10 cellular contexts compared by ENCODE assay signal in the genomic region with DNA sequence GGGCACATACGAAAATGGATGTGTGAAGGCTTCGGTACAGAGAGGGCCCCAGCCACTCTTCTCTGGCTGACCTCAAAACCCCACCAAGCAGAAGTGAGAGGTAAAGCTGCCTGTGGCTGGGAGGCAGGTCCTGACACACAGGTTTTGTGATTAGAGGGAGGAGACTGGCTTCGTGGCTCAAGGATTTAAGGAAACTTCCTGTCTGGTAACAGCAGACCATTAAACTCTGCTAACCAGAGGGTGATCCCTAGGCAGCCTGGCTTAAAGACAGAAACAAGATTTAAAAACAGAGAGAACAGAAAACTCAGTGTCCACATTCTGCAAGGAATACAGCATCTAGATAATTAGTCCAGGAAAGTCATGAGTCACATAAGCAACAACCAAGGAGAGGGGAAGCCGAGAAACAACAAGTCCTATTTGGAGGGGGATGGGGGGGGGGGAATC.
DNase-seq lines count a peak whose midpoint lies in the region; ATAC-seq, FAIRE-seq and TF ChIP-seq lines count a peak whose summit lies in the region.
"Had no signal": no experiment of that assay in that cellular context is flagged by ENCODE, and none has a peak within 500 bp of the region (broad histone marks: within the 10 kb centered on the region; RNA-seq: fewer than 3 reads in every experiment).

No MANE protein-coding gene starts in this region.

- TF ChIP-seq POLR2A in GM12892 (IDR thresholded peaks at IDR 0.05; ENCODE audit: low read depth, low read length), result no peak

- peak overlapping the region; percentile 55 for H3K4me3 Mint-ChIP-seq in memory B cell
- H3K4me3 Mint-ChIP-seq in activated naive CD8-positive, alpha-beta T cell treated with anti-CD3 and anti-CD28 coated beads, Interleukin-2, amount 50 U/mL, for 24 hours, result no peak overlapping the region

- FAIRE-seq in GM18507 (lab: Jason Lieb, UNC) (peak; percentile 89), GM12892 (lab: Jason Lieb, UNC) (no peak)

- peaks cover 7% of the 10 kb centered on the region for H3K4me1 ChIP-seq in A673 (ENCODE audit: insufficient read depth, low read length, poor library complexity, severe bottlenecking)
- H3K4me1 ChIP-seq: uterus had no signal

- TF ChIP-seq CTCF in A673 (conservative IDR thresholded peaks at IDR 0.05; ENCODE audit: low read depth, low read length), result no peak

- intact Hi-C loops in A673 (cut with micrococcal nuclease; ENCODE audit: unreplicated experiment), result no loop called here

- no peaks in the 10 kb centered on the region for H3K27me3 Mint-ChIP-seq in memory B cell
- H3K27me3 Mint-ChIP-seq in activated naive CD8-positive, alpha-beta T cell treated with anti-CD3 and anti-CD28 coated beads, Interleukin-2, amount 50 U/mL, for 24 hours, result no peaks in the 10 kb centered on the region

- peaks cover 16% of the 10 kb centered on the region for H3K9me3 Mint-ChIP-seq in memory B cell
- H3K9me3 Mint-ChIP-seq in activated naive CD8-positive, alpha-beta T cell treated with anti-CD3 and anti-CD28 coated beads, Interleukin-2, amount 50 U/mL, for 24 hours, result peaks cover 40% of the 10 kb centered on the region

- H3K4me3 ChIP-seq in A673 (ENCODE audit: low read depth, low read length, poor library complexity, severe bottlenecking), result no peak overlapping the region
- H3K4me3 ChIP-seq: uterus had no signal

- peaks cover 21% of the 10 kb centered on the region for H3K4me1 Mint-ChIP-seq in memory B cell
- H3K4me1 Mint-ChIP-seq in activated naive CD8-positive, alpha-beta T cell treated with anti-CD3 and anti-CD28 coated beads, Interleukin-2, amount 50 U/mL, for 24 hours, result peaks cover 38% of the 10 kb centered on the region

- POLR2A ChIA-PET in A673 (lab: Charles Lee; ENCODE audit: low non-redundant PET), result no interaction called here

- H3K27ac Mint-ChIP-seq in memory B cell, result peak overlapping the region; percentile 93
- H3K27ac Mint-ChIP-seq in activated naive CD8-positive, alpha-beta T cell treated with anti-CD3 and anti-CD28 coated beads, Interleukin-2, amount 50 U/mL, for 24 hours, result no peak overlapping the region

- BruUV-seq in A673 (replicated peaks; lab: Mats Ljungman, UMichigan), result no TSS peak

- H3K9me3 ChIP-seq in A673 (ENCODE audit: low read depth, low read length, poor library complexity, severe bottlenecking), result peaks cover 25% of the 10 kb centered on the region

- no peaks in the 10 kb centered on the region for H3K27me3 ChIP-seq in A673 (replicated peaks; ENCODE audit: insufficient read depth, low read depth, low read length, poor library complexity)
- H3K27me3 ChIP-seq: neutrophil, uterus had no signal

- ATAC-seq in GM21515 (IDR thresholded peaks at IDR 0.05; ENCODE audit: unreplicated experiment), result peak; percentile 86
- peak; percentile 87 for ATAC-seq in HG03460 (IDR thresholded peaks at IDR 0.05; ENCODE audit: unreplicated experiment)
- ATAC-seq in memory B cell (ENCODE audit: low read depth), result peak; percentile 67
- no peak for ATAC-seq in activated naive CD8-positive, alpha-beta T cell treated with anti-CD3 and anti-CD28 coated beads, Interleukin-2, amount 50 U/mL, for 24 hours

- DNase-seq in GM18507 (ENCODE audit: extremely low spot score, insufficient read length, low read depth), result no peak
- DNase-seq in memory B cell (ENCODE audit: low spot score in 2 of 2), result no peak
- DNase-seq in GM12892 (ENCODE audit: insufficient read length), result no peak
- no peak for DNase-seq in NK-92 (lab: John Stamatoyannopoulos, UW; ENCODE audit: unreplicated experiment)
- no peak for DNase-seq in activated naive CD8-positive, alpha-beta T cell treated with anti-CD3 and anti-CD28 coated beads, Interleukin-2, amount 50 U/mL, for 24 hours
- no peak for DNase-seq in A673 (ENCODE audit: low spot score)

- CTCF ChIA-PET in A673 (lab: Charles Lee), result no interaction called here

- H3K27ac ChIP-seq in A673 (ENCODE audit: low read depth, low read length, poor library complexity, severe bottlenecking), result no peak overlapping the region
- H3K27ac ChIP-seq: neutrophil had no signal

- H3K36me3 ChIP-seq in A673 (ENCODE audit: insufficient read depth, low read length, poor library complexity, severe bottlenecking), result no peaks in the 10 kb centered on the region
- H3K36me3 ChIP-seq: neutrophil, uterus had no signal

- peaks cover 38% of the 10 kb centered on the region for H3K36me3 Mint-ChIP-seq in memory B cell
- H3K36me3 Mint-ChIP-seq in activated naive CD8-positive, alpha-beta T cell treated with anti-CD3 and anti-CD28 coated beads, Interleukin-2, amount 50 U/mL, for 24 hours (ENCODE audit: low read depth), result peaks cover 65% of the 10 kb centered on the region
